In the genomic region with DNA sequence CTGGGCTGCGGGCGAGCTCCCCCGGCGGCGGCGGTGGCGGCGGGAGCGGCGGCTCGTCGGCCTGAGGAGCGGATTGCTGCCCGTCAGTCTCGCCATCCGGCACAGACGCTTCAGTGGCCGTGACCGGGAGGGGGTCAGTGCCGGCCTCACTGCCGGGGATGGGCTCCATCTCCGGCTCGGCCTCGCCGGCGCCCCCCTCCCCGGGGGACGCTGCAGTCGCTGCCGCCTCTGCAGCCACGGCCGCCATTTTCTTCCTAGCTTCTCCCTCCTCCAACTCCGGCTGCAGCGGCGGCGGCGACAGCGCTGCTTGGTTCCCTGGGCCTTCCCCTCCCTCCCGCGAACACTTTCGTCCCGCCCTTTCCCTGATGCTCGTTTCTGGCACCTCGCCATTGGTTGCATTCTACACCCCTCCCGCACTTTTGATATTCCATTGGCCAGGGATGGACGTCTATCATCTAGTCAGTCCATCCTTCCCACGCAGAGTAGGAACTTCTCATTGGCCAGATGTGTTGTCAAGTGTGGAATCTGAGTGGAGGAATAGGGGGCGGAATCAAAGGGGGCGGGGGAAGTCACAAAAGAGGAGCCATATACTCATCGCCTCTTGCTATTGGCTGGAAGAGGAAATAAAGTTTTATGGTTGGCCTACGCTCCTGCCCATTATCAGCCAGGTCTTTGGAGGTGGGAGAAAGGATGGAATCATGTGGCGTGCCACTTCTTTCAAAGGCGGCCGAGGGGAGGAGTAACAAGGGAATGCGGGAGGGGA, we compare ENCODE assay signal across 8 cellular contexts. TPM values are rescaled to one million over a fixed set of nuclear protein-coding genes. Genes with fewer than 3 reads are reported as not detected.
DNase-seq lines count a peak whose midpoint lies in the region; ATAC-seq, FAIRE-seq and TF ChIP-seq lines count a peak whose summit lies in the region.

Gene PWWP2A (minus strand): TSS at position 309 of the 763 bp plus-strand sequence. CDS start 62 bp downstream, at position 247.

- H4K12ac ChIP-seq in trophoblast cell (ENCODE audit: low read depth, low read length), result peak within 1 kb of the TSS; percentile 96

- TF ChIP-seq POLR2A in GM12892 (IDR thresholded peaks at IDR 0.05; ENCODE audit: low read depth, low read length), result peak; percentile 83
- peak; percentile 84 to 95 for TF ChIP-seq POLR2A in adrenal gland (IDR thresholded peaks at IDR 0.05)
- peak; percentile 92 for TF ChIP-seq POLR2A in transverse colon (IDR thresholded peaks at IDR 0.05)

- H2BK5ac ChIP-seq in trophoblast cell (ENCODE audit: low read depth, low read length, poor library complexity), result peak within 1 kb of the TSS; percentile 79

- peak within 1 kb of the TSS; percentile 98 for H4K8ac ChIP-seq in trophoblast cell (ENCODE audit: low read depth, low read length)

- peak within 1 kb of the TSS; percentile 89 for H3K4me2 ChIP-seq in trophoblast cell (ENCODE audit: low read length)

- H3K4me1 ChIP-seq in adrenal gland (replicated peaks in 1 of 2) (peaks cover 6 to 9% of the 10 kb centered on the region in 2 donors), trophoblast cell (ENCODE audit: control insufficient read depth in 1 of 2, insufficient read depth in 2 of 2, low read length in 2 of 2) (peaks cover 0 to 5% of the 10 kb centered on the region in 2 experiments), transverse colon (peaks cover 0 to 25% (median 13%) of the 10 kb centered on the region in 4 donors)

- peak within 1 kb of the TSS; percentile 98 for H3K14ac ChIP-seq in trophoblast cell (ENCODE audit: low read length)

- no peak within 1 kb of the TSS for H3K23ac ChIP-seq in trophoblast cell (ENCODE audit: low read length)

- peak within 1 kb of the TSS; percentile 94 for H4K91ac ChIP-seq in trophoblast cell (ENCODE audit: low read depth, low read length)

- H2AK5ac ChIP-seq in trophoblast cell (ENCODE audit: low read length), result no peak within 1 kb of the TSS

- H3K79me2 ChIP-seq in trophoblast cell (ENCODE audit: control insufficient read depth, insufficient read depth, low read length, poor library complexity), result peaks cover 9% of the 10 kb centered on the region

- no peak for TF ChIP-seq EP300 in transverse colon (IDR thresholded peaks at IDR 0.05; ENCODE audit: low read depth)

- H2BK12ac ChIP-seq in trophoblast cell (ENCODE audit: low read length), result peak within 1 kb of the TSS; percentile 61

- peak; percentile 99 for FAIRE-seq in GM12892 (lab: Jason Lieb, UNC)

- peaks cover 0 to 24% of the 10 kb centered on the region in 2 donors for H3K36me3 ChIP-seq in adrenal gland (replicated peaks in 1 of 2)
- H3K36me3 ChIP-seq in trophoblast cell (ENCODE audit: control insufficient read depth in 1 of 2, insufficient read depth in 2 of 2, low read length in 2 of 2), result peaks cover 2 to 12% of the 10 kb centered on the region in 2 experiments
- H3K36me3 ChIP-seq in transverse colon, result peaks cover 0 to 8% (median 0%) of the 10 kb centered on the region in 4 donors

- peak within 1 kb of the TSS; percentile 94 for H3K9ac ChIP-seq in trophoblast cell (ENCODE audit: low read length)

- peaks cover 7% of the 10 kb centered on the region for H3K79me1 ChIP-seq in trophoblast cell (ENCODE audit: low read length)

- TF ChIP-seq CTCF in adrenal gland (IDR thresholded peaks at IDR 0.05) (peak in 3 of 6 experiments; percentile 22 to 33 (median 28)), transverse colon (IDR thresholded peaks at IDR 0.05) (peak in 2 of 5 experiments; percentile 12 to 40)

- DNase-seq in GM12892 (ENCODE audit: insufficient read length) (peak; percentile 83), NCI-H146 (lab: John Stamatoyannopoulos, UW) (peak; percentile 99), T-helper 1 cell (peak; percentile 94 to 99 (median 97)), adrenal gland (peak; percentile 99 to 100 (median 100)), cardiac septum (ENCODE audit: low spot score) (peak; percentile 99), trophoblast cell (peak; percentile 98 to 100), transverse colon (peak; percentile 99)

- H3K9me3 ChIP-seq in adrenal gland (replicated peaks in 1 of 3), result no peaks in the 10 kb centered on the region
- H3K9me3 ChIP-seq in trophoblast cell (ENCODE audit: insufficient read depth, low read depth, low read length), result no peaks in the 10 kb centered on the region
- H3K9me3 ChIP-seq in transverse colon, result no peaks in the 10 kb centered on the region

- ATAC-seq in HG02852 (IDR thresholded peaks at IDR 0.05; ENCODE audit: unreplicated experiment), result peak; percentile 86

- H3K18ac ChIP-seq in trophoblast cell (ENCODE audit: low read length), result peak within 1 kb of the TSS; percentile 80

- intact Hi-C loops in adrenal gland (cut with DNase I), result loop anchor here in 1 of 2 donors (5.0 kb wide), 1 partner anchor 78 kb away; no protein-coding TSS in a partner anchor
- intact Hi-C loops in cardiac septum (cut with DNase I), result loop anchor here (5.0 kb wide), 2 partner anchors 48 to 87 kb away; no protein-coding TSS in a partner anchor
- intact Hi-C loops in transverse colon (cut with DNase I; ENCODE audit: low total_unique reads), result no loop called here

- WGBS in adrenal gland, 4 donors, result 0 to 1% (median 0%) methylated on average over 24 to 55 of the region's 55 CpGs
- no CpG with 5 or more reads among the region's 55 CpGs for WGBS in trophoblast cell (ENCODE audit: extremely low coverage, insufficient coverage, insufficient read length)
- 0% methylated on average over 49 of the region's 55 CpGs; no CpG with 5 or more reads in 1 of the 2 donors for WGBS in transverse colon (ENCODE audit: low coverage in 1 of 2), 2 donors

- H2BK120ac ChIP-seq in trophoblast cell (ENCODE audit: insufficient read depth, low read length, poor library complexity), result peak within 1 kb of the TSS; percentile 96

- in situ Hi-C loops in transverse colon (cut with MboI; ENCODE audit: low pct_ligation_motif_present in 1 of 4, low pct_unique_long_range_greater_than_20kb in 1 of 4, low sequenced_read_pairs in 3 of 4), result no loop called here

- H2AFZ ChIP-seq in trophoblast cell (ENCODE audit: insufficient read depth, low read length, poor library complexity), result peak within 1 kb of the TSS; percentile 75

- peak within 1 kb of the TSS; percentile 78 to 98 (median 96) for H3K27ac ChIP-seq in adrenal gland
- peak within 1 kb of the TSS; percentile 95 for H3K27ac ChIP-seq in trophoblast cell (ENCODE audit: low read depth, low read length)
- H3K27ac ChIP-seq in transverse colon, result peak within 1 kb of the TSS; percentile 98 to 99 (median 99)

- H3K4ac ChIP-seq in trophoblast cell (ENCODE audit: low read depth, low read length), result peak within 1 kb of the TSS; percentile 53

- H3K27me3 ChIP-seq in adrenal gland (no peaks in the 10 kb centered on the region), trophoblast cell (ENCODE audit: insufficient read depth, low read length) (no peaks in the 10 kb centered on the region), transverse colon (no peaks in the 10 kb centered on the region)

- H3K4me3 ChIP-seq in adrenal gland (peak within 1 kb of the TSS; percentile 65 to 93 (median 79)), trophoblast cell (ENCODE audit: low read depth, low read length) (peak within 1 kb of the TSS; percentile 95), transverse colon (peak within 1 kb of the TSS; percentile 93 to 98 (median 96))

RNA-seq across cellular contexts. Expression of gene PWWP2A, which starts in this region (rescaled TPM):
- polyA plus RNA-seq in GM12892 (2012; ENCODE audit: missing spikeins), result 13.1 TPM
- total RNA-seq in adrenal gland (10 to 100 TPM; 16.9 to 32.9 (median 24.1) TPM), cardiac septum (11.7 TPM), transverse colon (10 to 100 TPM; 42.7 to 66.7 (median 53.5) TPM)
- polyA plus RNA-seq in adrenal gland, result 10 to 100 TPM in 2 of 3 donors, 1 to 10 TPM in 1; 7.0 to 30.0 (median 13.5) TPM
- 9.4 and 10.9 TPM in 2 replicates for polyA plus RNA-seq in trophoblast cell (2013)

Comparison
In these comparisons a context has a peak if more than half of its experiments do, and no peak if none do; other contexts are left out.
1. Peak in every context shown above with its lines: DNase-seq, ATAC-seq, H3K4me3 ChIP-seq and H3K27ac ChIP-seq.